In genomic region chr3:42526616-42527367, GRCh38 we compare ENCODE assay signal across 11 cellular contexts. TPM values are rescaled to one million over a fixed set of nuclear protein-coding genes. Genes with fewer than 3 reads are reported as not detected.
DNase-seq lines count a peak whose midpoint lies in the region; ATAC-seq and TF ChIP-seq lines count a peak whose summit lies in the region.
"Had no signal": no experiment of that assay in that cellular context is flagged by ENCODE, and none has a peak within 500 bp of the region (broad histone marks: within the 10 kb centered on the region; RNA-seq: fewer than 3 reads in every experiment).

No MANE protein-coding gene starts in this region.

- H3K23me2 ChIP-seq in H9 (ENCODE audit: insufficient read length, low read depth, low read length, poor library complexity, severe bottlenecking): no peaks in the 10 kb centered on the region

- DNase-seq in H9 (no peak), NCI-H69 (lab: John Stamatoyannopoulos, UW) (no peak), HuH-7.5 (ENCODE audit: low spot score) (no peak), NCI-H526 (lab: John Stamatoyannopoulos, UW) (no peak)
- DNase-seq in activated CD4-positive, alpha-beta T cell treated with anti-CD3 and anti-CD28 coated beads, Interleukin-2, amount 50 U/mL, for 1 hour: peak; percentile 36
- DNase-seq in central memory CD4-positive, alpha-beta T cell: peak; percentile 41
- DNase-seq in stimulated activated CD8-positive, alpha-beta memory T cell treated with anti-CD3 and anti-CD28 coated beads, Interleukin-15, amount 100 ng/mL, for 48 hours (ENCODE audit: low read depth in 2 of 2): peak; percentile 34 to 38
- DNase-seq: left colon, Peyer's patch had no signal

- H4K5ac ChIP-seq in H9 (ENCODE audit: insufficient read length, low read depth, low read length): no peak overlapping the region

- no peak overlapping the region for H3K23ac ChIP-seq in H9 (ENCODE audit: insufficient read length, low read depth, low read length)

- no peaks in the 10 kb centered on the region for H3K9me3 Mint-ChIP-seq in H9

- no peaks in the 10 kb centered on the region for H3K27me3 ChIP-seq in H9 (ENCODE audit: insufficient read depth, low read length)
- H3K27me3 ChIP-seq: Peyer's patch had no signal

- no peak overlapping the region for H3K14ac ChIP-seq in H9 (ENCODE audit: insufficient read depth, low read length)

- H3K56ac ChIP-seq in H9 (ENCODE audit: insufficient read length, low read depth, low read length): no peak overlapping the region

- H3K79me1 ChIP-seq in H9 (ENCODE audit: insufficient read depth, low read depth, low read length, poor library complexity, severe bottlenecking): no peaks in the 10 kb centered on the region

- H3K4me3 Mint-ChIP-seq in H9: no peak overlapping the region

- H3K4ac ChIP-seq in H9 (ENCODE audit: low read depth, low read length): no peak overlapping the region

- H3K18ac ChIP-seq in H9 (ENCODE audit: insufficient read length, low read depth, low read length): no peak overlapping the region

- no peak overlapping the region for H2BK5ac ChIP-seq in H9 (ENCODE audit: insufficient read length, low read length)

- no peak overlapping the region for H3K9ac ChIP-seq in H9 (ENCODE audit: extremely low read depth, insufficient read length, low read length)

- no peak overlapping the region for H3T11ph ChIP-seq in H9 (ENCODE audit: low read length)

- H2AK5ac ChIP-seq in H9 (ENCODE audit: insufficient read length, low read length): no peak overlapping the region

- no peaks in the 10 kb centered on the region for H4K20me1 ChIP-seq in H9 (ENCODE audit: control insufficient read depth, insufficient read depth, insufficient read length)

- no peak for ATAC-seq in GM21717 (IDR thresholded peaks at IDR 0.05; ENCODE audit: unreplicated experiment)
- ATAC-seq: left colon had no signal

- no peak overlapping the region for H2BK12ac ChIP-seq in H9 (ENCODE audit: insufficient read length, low read depth, low read length)

- H4K91ac ChIP-seq in H9 (ENCODE audit: insufficient read length, low read depth, low read length): no peak overlapping the region

- H2AFZ ChIP-seq in H9 (ENCODE audit: low read length): no peak overlapping the region

- H3K4me1 ChIP-seq in H9 (ENCODE audit: insufficient read depth, low read length): no peaks in the 10 kb centered on the region
- H3K4me1 ChIP-seq: Peyer's patch had no signal

- no CpG with 5 or more reads among the region's 15 CpGs for WGBS in H9 (ENCODE audit: extremely low coverage, insufficient read length, low lambda C conversion rate)

- H3K27ac Mint-ChIP-seq in H9: no peak overlapping the region; a peak in 1 of 7 replicates

- H3K27ac ChIP-seq in H9 (ENCODE audit: insufficient read length, low read depth, low read length): no peak overlapping the region

- H3K36me3 Mint-ChIP-seq in H9 (ENCODE audit: insufficient read depth in 1 of 3, low read depth in 3 of 3): no peaks in the 10 kb centered on the region

- H4K8ac ChIP-seq in H9 (replicated peaks; ENCODE audit: insufficient read length, low read depth, low read length): no peak overlapping the region

- no peak overlapping the region for H2BK15ac ChIP-seq in H9 (ENCODE audit: low read depth, low read length)

- no peak overlapping the region for H2BK20ac ChIP-seq in H9 (ENCODE audit: low read depth, low read length, poor library complexity, severe bottlenecking)

- H2BK120ac ChIP-seq in H9 (ENCODE audit: low read depth, low read length, poor library complexity, severe bottlenecking): no peak overlapping the region

- no peaks in the 10 kb centered on the region for H3K79me2 ChIP-seq in H9 (ENCODE audit: insufficient read depth, low read length)

- H3K9me3 ChIP-seq in H9 (ENCODE audit: control insufficient read depth, low read depth, low read length): no peaks in the 10 kb centered on the region
- H3K9me3 ChIP-seq: Peyer's patch had no signal

- TF ChIP-seq CTCF in H9 (conservative IDR thresholded peaks at IDR 0.05): peak; percentile 40; the same call in 2 of the 3 replicates

- no peak overlapping the region for H3K4me2 ChIP-seq in H9 (ENCODE audit: insufficient read depth, insufficient read length, low read length)

- H3K27me3 Mint-ChIP-seq in H9 (ENCODE audit: low read depth): no peaks in the 10 kb centered on the region

- no peaks in the 10 kb centered on the region; a peak in 1 of 4 replicates for H3K4me1 Mint-ChIP-seq in H9

RNA-seq across cellular contexts. Expression of gene VIPR1, which starts 24.3 kb away (rescaled TPM):
- total RNA-seq in H9 (2021): 6.3 and 6.5 TPM in 2 replicates
- total RNA-seq: fibroblast of lung had no signal

RNA-seq across cellular contexts. Expression of gene SEC22C, which starts 55.0 kb away (rescaled TPM):
- 28.2 and 28.8 TPM in 2 replicates for total RNA-seq in H9 (2021)

Comparison
In these comparisons a context has a peak if more than half of its experiments do, and no peak if none do; other contexts are left out.
1. DNase-seq: peak in activated CD4-positive, alpha-beta T cell treated with anti-CD3 and anti-CD28 coated beads, Interleukin-2, amount 50 U/mL, for 1 hour (single experiment), central memory CD4-positive, alpha-beta T cell (single experiment) and stimulated activated CD8-positive, alpha-beta memory T cell treated with anti-CD3 and anti-CD28 coated beads, Interleukin-15, amount 100 ng/mL, for 48 hours (2 of 2); none in H9 (single experiment), NCI-H69 (single experiment), HuH-7.5 (single experiment) and NCI-H526 (0 of 2).